24 cellular contexts compared by ENCODE assay signal in the genomic region with DNA sequence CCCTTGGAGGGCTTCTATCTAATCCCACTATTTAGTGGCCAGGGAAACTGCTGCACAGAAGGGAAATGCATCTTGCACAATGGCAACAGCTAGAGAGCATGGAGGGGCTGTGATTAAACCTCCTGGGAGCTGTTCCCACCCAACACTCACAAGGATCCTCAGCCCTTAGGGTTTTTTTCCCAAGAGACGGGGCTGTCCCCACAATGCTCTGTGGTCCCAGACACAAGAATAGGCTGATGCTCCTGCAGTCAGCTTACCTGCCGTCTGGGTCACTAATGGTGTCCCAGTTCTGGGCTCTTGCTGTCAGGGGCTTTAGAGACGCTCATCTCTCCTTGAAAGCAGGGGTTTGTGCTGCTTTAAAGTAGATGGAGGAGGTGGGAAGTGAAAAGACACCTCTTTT. TPM values are rescaled to one million over a fixed set of nuclear protein-coding genes. Genes with fewer than 3 reads are reported as not detected.
"Had no signal": no experiment of that assay in that cellular context is flagged by ENCODE, and none has a peak within 500 bp of the region (broad histone marks: within the 10 kb centered on the region; RNA-seq: fewer than 3 reads in every experiment).

No MANE protein-coding gene starts in this region.

- H3K4me2 ChIP-seq: neural progenitor cell had no signal

- H3K27ac ChIP-seq: cardiac muscle cell, neural progenitor cell, WERI-Rb-1 had no signal

- H3K9ac ChIP-seq: neural progenitor cell had no signal

- H3K27me3 ChIP-seq: body of pancreas, cardiac muscle cell, neural progenitor cell, thyroid gland had no signal

- H3K9me3 ChIP-seq: body of pancreas, heart left ventricle, thyroid gland had no signal

- ATAC-seq: activated T-cell treated with anti-CD3 and anti-CD28 coated beads, Interleukin-2, amount 50 U/mL, for 72 hours; body of pancreas; heart left ventricle; naive thymus-derived CD4-positive, alpha-beta T cell; stimulated activated naive CD8-positive, alpha-beta T cell treated with anti-CD3 and anti-CD28 coated beads, Interleukin-15, Interleukin-2, amounts not matched to agents 100 U/mL and 50 U/mL, for 24 hours; T-cell had no signal

- DNase-seq: activated CD4-positive, alpha-beta T cell treated with anti-CD3 and anti-CD28 coated beads for 1 hour; activated gamma-delta T cell treated with Interleukin-2 at 50 U/mL for 16 hours; activated T-cell treated with anti-CD3 and anti-CD28 coated beads, Interleukin-2, amount 50 U/mL, for 72 hours; anterior cingulate cortex; effector CD4-positive, alpha-beta T cell; heart left ventricle; kidney; naive thymus-derived CD4-positive, alpha-beta T cell; retina; stimulated activated CD4-positive, alpha-beta T cell treated with anti-CD3 and anti-CD28 coated beads, Interleukin-4, amount 100 ng/mL, for 24 hours; stimulated activated naive CD8-positive, alpha-beta T cell treated with anti-CD3 and anti-CD28 coated beads, Interleukin-15, Interleukin-2, amounts not matched to agents 100 U/mL and 50 U/mL, for 24 hours; substantia nigra; T-cell; thyroid gland; WERI-Rb-1 had no signal

- H3K36me3 ChIP-seq: cardiac muscle cell, neural progenitor cell, thyroid gland, WERI-Rb-1 had no signal

- H3K4me3 ChIP-seq: body of pancreas, cardiac muscle cell, heart left ventricle, lung, neural progenitor cell, thyroid gland had no signal

- H3K4me1 ChIP-seq: neural progenitor cell had no signal

RNA-seq across cellular contexts. Expression of a gene that starts 4.6 kb away (rescaled TPM):
- total RNA-seq: fibroblast of villous mesenchyme had no signal

RNA-seq across cellular contexts. Expression of a gene that starts 17.3 kb away (rescaled TPM):
- total RNA-seq: activated T-cell treated with anti-CD3 and anti-CD28 coated beads, Interleukin-2, amount 50 U/mL, for 72 hours; body of pancreas; cardiac muscle cell; cerebellum; epithelial cell of proximal tubule; fibroblast of villous mesenchyme; heart left ventricle; kidney; lung; naive thymus-derived CD4-positive, alpha-beta T cell; osteoblast; progenitor cell of endocrine pancreas; T-cell; thyroid gland had no signal
